In genomic region chr14:97489750-97490149, GRCh38 we compare ENCODE assay signal across 23 cellular contexts.
A peak's percentile ranks its signal among the peaks of the same experiment; 100 is the strongest.
DNase-seq lines count a peak whose midpoint lies in the region; ATAC-seq and TF ChIP-seq lines count a peak whose summit lies in the region.
"Had no signal": no experiment of that assay in that cellular context is flagged by ENCODE, and none has a peak within 500 bp of the region (broad histone marks: within the 10 kb centered on the region; RNA-seq: fewer than 3 reads in every experiment).

No MANE protein-coding gene starts in this region.

- ATAC-seq in natural killer cell (no peak), left lung (peak; percentile 24), upper lobe of right lung (peak; percentile 45), HG03354 (IDR thresholded peaks at IDR 0.05; ENCODE audit: poor library complexity, severe bottlenecking, unreplicated experiment) (no peak)
- no peak for ATAC-seq in natural killer cell treated with Interleukin-12 subunit alpha and Interleukin-12 subunit beta and Interleukin-15 and Interleukin-18, amount 100 ng/mL, for 72 hours
- ATAC-seq: A549; CD8-positive, alpha-beta T cell; GM12878 had no signal

- TF ChIP-seq CTCF in natural killer cell (IDR thresholded peaks at IDR 0.05) (no peak), left lung (IDR thresholded peaks at IDR 0.05) (no peak), upper lobe of right lung (IDR thresholded peaks at IDR 0.05) (no peak)

- peak overlapping the region; percentile 49 for H3K4me3 Mint-ChIP-seq in natural killer cell
- no peak overlapping the region for H3K4me3 Mint-ChIP-seq in natural killer cell treated with Interleukin-12 subunit alpha and Interleukin-12 subunit beta and Interleukin-15 and Interleukin-18, amount 100 ng/mL, for 72 hours
- H3K4me3 Mint-ChIP-seq: B cell; CD4-positive, alpha-beta T cell; CD8-positive, alpha-beta T cell had no signal

- no peak overlapping the region for H3K27ac ChIP-seq in left lung
- no peak overlapping the region for H3K27ac ChIP-seq in upper lobe of right lung
- H3K27ac ChIP-seq: A549; BLaER1 treated with 17β-estradiol and CSF1 and Interleukin-3, amounts not matched to agents 10 nM and 100 nM; C4-2B had no signal

- H3K36me3 Mint-ChIP-seq in natural killer cell = peaks cover 14% of the 10 kb centered on the region
- peaks cover 21% of the 10 kb centered on the region for H3K36me3 Mint-ChIP-seq in natural killer cell treated with Interleukin-12 subunit alpha and Interleukin-12 subunit beta and Interleukin-15 and Interleukin-18, amount 100 ng/mL, for 72 hours
- H3K36me3 Mint-ChIP-seq: CD8-positive, alpha-beta T cell had no signal

- peaks cover 3 to 4% of the 10 kb centered on the region in 2 donors for H3K9me3 Mint-ChIP-seq in natural killer cell
- peaks cover 2% of the 10 kb centered on the region for H3K9me3 Mint-ChIP-seq in natural killer cell treated with Interleukin-12 subunit alpha and Interleukin-12 subunit beta and Interleukin-15 and Interleukin-18, amount 100 ng/mL, for 72 hours
- H3K9me3 Mint-ChIP-seq: CD4-positive, alpha-beta T cell had no signal

- H3K27ac Mint-ChIP-seq in natural killer cell = no peak overlapping the region
- peak overlapping the region in 1 of 2 donors; percentile 63 for H3K27ac Mint-ChIP-seq in natural killer cell treated with Interleukin-12 subunit alpha and Interleukin-12 subunit beta and Interleukin-15 and Interleukin-18, amount 100 ng/mL, for 72 hours
- H3K27ac Mint-ChIP-seq: B cell; CD4-positive, alpha-beta T cell; CD8-positive, alpha-beta T cell had no signal

- H3K4me1 ChIP-seq in left lung (no peaks in the 10 kb centered on the region), upper lobe of right lung (no peaks in the 10 kb centered on the region)
- H3K4me1 ChIP-seq: A549; BLaER1 treated with 17β-estradiol and CSF1 and Interleukin-3, amounts not matched to agents 10 nM and 100 nM had no signal

- H3K27me3 ChIP-seq in left lung (no peaks in the 10 kb centered on the region), upper lobe of right lung (no peaks in the 10 kb centered on the region)
- H3K27me3 ChIP-seq: BLaER1 treated with 17β-estradiol and CSF1 and Interleukin-3, amounts not matched to agents 10 nM and 100 nM had no signal

- no peak overlapping the region for H3K4me3 ChIP-seq in left lung
- H3K4me3 ChIP-seq in upper lobe of right lung = no peak overlapping the region
- H3K4me3 ChIP-seq: A549; BLaER1 treated with 17β-estradiol and CSF1 and Interleukin-3, amounts not matched to agents 10 nM and 100 nM; GM12878 had no signal

- H3K9me3 ChIP-seq in left lung (peaks cover 0 to 13% of the 10 kb centered on the region in 2 donors), upper lobe of right lung (no peaks in the 10 kb centered on the region)
- H3K9me3 ChIP-seq: A549 had no signal

- no peaks in the 10 kb centered on the region for H3K36me3 ChIP-seq in left lung
- no peaks in the 10 kb centered on the region for H3K36me3 ChIP-seq in upper lobe of right lung

- DNase-seq in natural killer cell (no peak), DMS79 treated with DMSO at 0.1 percent for 48 hours (lab: John Stamatoyannopoulos, UW) (peak; percentile 75), left lung (no peak), upper lobe of right lung (no peak), A172 (ENCODE audit: low spot score) (no peak)
- no peak for DNase-seq in natural killer cell treated with Interleukin-12 subunit alpha and Interleukin-12 subunit beta and Interleukin-15 and Interleukin-18, amount 100 ng/mL, for 72 hours (ENCODE audit: low spot score)
- DNase-seq in activated effector memory CD4-positive, alpha-beta T cell treated with Interleukin-2 at 50 U/mL for 16 hours = no peak
- DNase-seq: 8988T; AML-193; CD4-positive, alpha-beta T cell; CD8-positive, alpha-beta T cell; DMS 273 treated with DMSO at 0.1 percent for 48 hours; DMS153; DMS53; DND-41; EL; GDM1 had no signal

- peaks cover 55 to 96% of the 10 kb centered on the region in 2 donors for H3K27me3 Mint-ChIP-seq in natural killer cell (ENCODE audit: low read depth in 2 of 2)
- peaks cover 21 to 36% of the 10 kb centered on the region in 2 donors for H3K27me3 Mint-ChIP-seq in natural killer cell treated with Interleukin-12 subunit alpha and Interleukin-12 subunit beta and Interleukin-15 and Interleukin-18, amount 100 ng/mL, for 72 hours
- H3K27me3 Mint-ChIP-seq: B cell; CD4-positive, alpha-beta T cell had no signal

- peaks cover 38% of the 10 kb centered on the region in 2 donors for H3K4me1 Mint-ChIP-seq in natural killer cell
- H3K4me1 Mint-ChIP-seq in natural killer cell treated with Interleukin-12 subunit alpha and Interleukin-12 subunit beta and Interleukin-15 and Interleukin-18, amount 100 ng/mL, for 72 hours (ENCODE audit: low read depth in 2 of 2) = peaks cover 19 to 29% of the 10 kb centered on the region in 2 donors
- H3K4me1 Mint-ChIP-seq: B cell had no signal

- intact Hi-C loops in natural killer cell (cut with micrococcal nuclease) = no loop called here
- intact Hi-C loops in left lung (cut with DNase I) = no loop called here
- intact Hi-C loops in upper lobe of right lung (cut with DNase I) = no loop called here

Comparison
In these comparisons a context has a peak if more than half of its experiments do, and no peak if none do; other contexts are left out.
1. ATAC-seq: peak in left lung (single experiment) and upper lobe of right lung (single experiment); none in natural killer cell (0 of 3), natural killer cell treated with Interleukin-12 subunit alpha and Interleukin-12 subunit beta and Interleukin-15 and Interleukin-18, amount 100 ng/mL, for 72 hours (0 of 2) and HG03354 (single experiment).